8 cellular contexts compared by ENCODE assay signal in genomic region chr9:36450110-36450732, GRCh38. TPM values are rescaled to one million over a fixed set of nuclear protein-coding genes. Genes with fewer than 3 reads are reported as not detected.
DNase-seq lines count a peak whose midpoint lies in the region; ATAC-seq lines count a peak whose summit lies in the region.

No MANE protein-coding gene starts in this region.

- ATAC-seq in HG03442 (IDR thresholded peaks at IDR 0.05; ENCODE audit: unreplicated experiment) (no peak), HG02798 (IDR thresholded peaks at IDR 0.05; ENCODE audit: poor library complexity, unreplicated experiment) (no peak)

- H3K4me1 Mint-ChIP-seq in activated naive CD8-positive, alpha-beta T cell treated with anti-CD3 and anti-CD28 coated beads for 36 hours: peaks cover 8% of the 10 kb centered on the region

- H3K9me3 Mint-ChIP-seq in activated naive CD8-positive, alpha-beta T cell treated with anti-CD3 and anti-CD28 coated beads for 36 hours: no peaks in the 10 kb centered on the region

- H3K4me3 Mint-ChIP-seq in activated naive CD8-positive, alpha-beta T cell treated with anti-CD3 and anti-CD28 coated beads for 36 hours: no peak overlapping the region

- no peaks in the 10 kb centered on the region for H3K27me3 Mint-ChIP-seq in activated naive CD8-positive, alpha-beta T cell treated with anti-CD3 and anti-CD28 coated beads for 36 hours

- H3K36me3 Mint-ChIP-seq in activated naive CD8-positive, alpha-beta T cell treated with anti-CD3 and anti-CD28 coated beads for 36 hours: peaks cover 3% of the 10 kb centered on the region

- H3K27ac Mint-ChIP-seq in activated naive CD8-positive, alpha-beta T cell treated with anti-CD3 and anti-CD28 coated beads for 36 hours: no peak overlapping the region

- DNase-seq in D341Med (ENCODE audit: low spot score): peak; percentile 57
- peak; percentile 46 for DNase-seq in HCEC 1CT
- DNase-seq in NCI-H82 (lab: John Stamatoyannopoulos, UW): peak; percentile 58
- DNase-seq in cerebellum (ENCODE audit: low spot score): peak; percentile 16
- DNase-seq in lung microvascular endothelial cell (ENCODE audit: low read depth in 2 of 2): peak; percentile 59 to 69
- DNase-seq in activated naive CD8-positive, alpha-beta T cell treated with anti-CD3 and anti-CD28 coated beads for 36 hours: no peak

RNA-seq across cellular contexts. Expression of gene RNF38, which starts 50.2 kb away (rescaled TPM):
- total RNA-seq in cerebellum (50.4 TPM), lung microvascular endothelial cell (17.2 and 21.0 TPM in 2 replicates)
- total RNA-seq in activated naive CD8-positive, alpha-beta T cell treated with anti-CD3 and anti-CD28 coated beads for 36 hours: 10 to 100 TPM; 37.0 to 40.2 TPM
